Comparison of ENCODE assay signal across 8 cellular contexts in the genomic region with DNA sequence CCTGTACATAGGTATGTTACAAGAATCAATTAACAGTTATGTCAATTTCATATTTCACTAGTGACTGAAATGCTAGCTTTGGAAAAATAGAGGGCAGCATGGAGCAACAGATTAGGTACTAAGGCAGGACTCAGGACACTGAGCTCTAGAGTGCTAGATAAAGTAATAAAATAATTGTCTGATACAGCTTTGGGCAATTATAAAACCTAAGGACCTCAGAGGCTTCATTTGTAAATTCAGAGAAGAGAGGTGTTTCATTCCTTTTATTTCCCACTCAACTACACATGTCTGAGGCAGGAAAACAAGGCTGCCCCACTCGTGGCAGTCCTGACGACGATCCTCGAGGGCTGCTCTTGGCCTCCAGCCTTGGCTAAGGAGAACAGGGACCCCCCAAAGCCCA.
DNase-seq lines count a peak whose midpoint lies in the region; ATAC-seq and TF ChIP-seq lines count a peak whose summit lies in the region.

No MANE protein-coding gene starts in this region.

- TF ChIP-seq CTCF in brain (conservative IDR thresholded peaks at IDR 0.05) = peak; percentile 43 to 61

- peaks cover 32% of the 10 kb centered on the region for H3K36me3 Mint-ChIP-seq in brain
- peaks cover 0 to 32% (median 9%) of the 10 kb centered on the region in 3 donors for H3K36me3 Mint-ChIP-seq in naive thymus-derived CD8-positive, alpha-beta T cell

- ATAC-seq in naive thymus-derived CD8-positive, alpha-beta T cell = no peak
- ATAC-seq in HG03159 (IDR thresholded peaks at IDR 0.05; ENCODE audit: unreplicated experiment) = no peak

- H3K4me3 Mint-ChIP-seq in brain = no peak overlapping the region
- H3K4me3 Mint-ChIP-seq in naive thymus-derived CD8-positive, alpha-beta T cell = peak overlapping the region in 1 of 10 donors; percentile 6

- peaks cover 2% of the 10 kb centered on the region for H3K27me3 Mint-ChIP-seq in brain
- H3K27me3 Mint-ChIP-seq in naive thymus-derived CD8-positive, alpha-beta T cell = no peaks in the 10 kb centered on the region

- POLR2A ChIA-PET in naive thymus-derived CD8-positive, alpha-beta T cell (lab: Charles Lee) = interaction anchor here (0.5 to 0.6 kb wide), 2 partner anchors 131 to 1767 kb away, joined by 3 read pairs; no protein-coding TSS in a partner anchor

- H3K9me3 Mint-ChIP-seq in brain = no peaks in the 10 kb centered on the region
- no peaks in the 10 kb centered on the region for H3K9me3 Mint-ChIP-seq in naive thymus-derived CD8-positive, alpha-beta T cell

- DNase-seq in NCI-H146 (lab: John Stamatoyannopoulos, UW) (peak; percentile 22), NCI-H146 treated with DMSO at 0.1 percent for 48 hours (lab: John Stamatoyannopoulos, UW; ENCODE audit: unreplicated experiment) (no peak), NCI-H1105 treated with DMSO at 0.1 percent for 48 hours (lab: John Stamatoyannopoulos, UW) (peak; percentile 25), medulla oblongata (ENCODE audit: extremely low spot score) (peak; percentile 55)
- DNase-seq in naive thymus-derived CD8-positive, alpha-beta T cell = no peak
- DNase-seq in activated CD4-positive, alpha-beta T cell treated with anti-CD3 and anti-CD28 coated beads for 1 hour = no peak

- no peak overlapping the region for H3K27ac Mint-ChIP-seq in brain
- H3K27ac Mint-ChIP-seq in naive thymus-derived CD8-positive, alpha-beta T cell = no peak overlapping the region

- peaks cover 9% of the 10 kb centered on the region for H3K4me1 Mint-ChIP-seq in brain
- no peaks in the 10 kb centered on the region for H3K4me1 Mint-ChIP-seq in naive thymus-derived CD8-positive, alpha-beta T cell

Comparison
In these comparisons a context has a peak if more than half of its experiments do, and no peak if none do; other contexts are left out.
1. DNase-seq: peak in NCI-H146 (single experiment), NCI-H1105 treated with DMSO at 0.1 percent for 48 hours (single experiment) and medulla oblongata (single experiment); none in NCI-H146 treated with DMSO at 0.1 percent for 48 hours (single experiment), naive thymus-derived CD8-positive, alpha-beta T cell (0 of 10) and activated CD4-positive, alpha-beta T cell treated with anti-CD3 and anti-CD28 coated beads for 1 hour (single experiment).